ENCODE assay signal across 15 cellular contexts in genomic region chr4:8229341-8229975, GRCh38. TPM values are rescaled to one million over a fixed set of nuclear protein-coding genes. Genes with fewer than 3 reads are reported as not detected.
DNase-seq lines count a peak whose midpoint lies in the region; ATAC-seq, FAIRE-seq and TF ChIP-seq lines count a peak whose summit lies in the region.
"Had no signal": no experiment of that assay in that cellular context is flagged by ENCODE, and none has a peak within 500 bp of the region (broad histone marks: within the 10 kb centered on the region; RNA-seq: fewer than 3 reads in every experiment).

No MANE protein-coding gene starts in this region.

- CTCF ChIA-PET in activated CD4-positive, alpha-beta T cell treated with anti-CD3 and anti-CD28 coated beads for 36 hours (lab: Charles Lee): interaction anchor here (0.6 to 1.4 kb wide), 3 partner anchors 13 to 174 kb away, joined by 4 read pairs; no protein-coding TSS in a partner anchor
- CTCF ChIA-PET in OCI-LY7 (lab: Charles Lee; ENCODE audit: unreplicated experiment): interaction anchor here (0.8 kb wide), 1 partner anchor 52 kb away, joined by 3 read pairs; no protein-coding TSS in a partner anchor

- H3K27ac ChIP-seq in OCI-LY7 (ENCODE audit: low read depth, low read length, poor library complexity, severe bottlenecking) (no peak overlapping the region), osteoblast (ENCODE audit: low read depth, low read length) (no peak overlapping the region)
- H3K27ac ChIP-seq: heart right ventricle, thoracic aorta had no signal

- TF ChIP-seq CTCF in OCI-LY7 (conservative IDR thresholded peaks at IDR 0.05; ENCODE audit: low read length) (no peak), osteoblast (IDR thresholded peaks at IDR 0.05; ENCODE audit: extremely low read depth, low read depth, low read length) (no peak)

- intact Hi-C loops in activated CD4-positive, alpha-beta T cell treated with anti-CD3 and anti-CD28 coated beads for 36 hours (cut with DNase I, micrococcal nuclease): loop anchor here in 1 of 2 experiments (2.0 kb wide), 1 partner anchor 71 kb away; the partner anchor contains the start of gene ABLIM2
- intact Hi-C loops in OCI-LY7 (cut with micrococcal nuclease; ENCODE audit: unreplicated experiment): no loop called here

- peak; percentile 48 for DNase-seq in activated CD4-positive, alpha-beta T cell treated with anti-CD3 and anti-CD28 coated beads for 36 hours
- no peak for DNase-seq in activated CD4-positive, alpha-beta T cell treated with anti-CD3 and anti-CD28 coated beads, Interleukin-2, amount 50 U/mL, for 1 hour
- DNase-seq in OCI-LY7 (ENCODE audit: low spot score): no peak
- peak; percentile 16 for DNase-seq in activated naive CD8-positive, alpha-beta T cell treated with anti-CD3 and anti-CD28 coated beads, Interleukin-2, amount 50 U/mL, for 24 hours
- DNase-seq in stimulated activated CD4-positive, alpha-beta T cell treated with anti-CD3 and anti-CD28 coated beads, TNF-alpha, amount 100 ng/mL, for 4 hours (ENCODE audit: low read depth in 3 of 3): peak in 2 of 3 experiments; percentile 21 to 22
- DNase-seq in HTR-8/SVneo (ENCODE audit: insufficient read length, low spot score): no peak
- no peak for DNase-seq in germinal center (ENCODE audit: low spot score)
- DNase-seq in osteoblast (ENCODE audit: insufficient read length, low spot score, missing footprints): no peak
- DNase-seq: 8988T had no signal

- H3K27ac Mint-ChIP-seq in activated CD4-positive, alpha-beta T cell treated with anti-CD3 and anti-CD28 coated beads for 36 hours: no peak overlapping the region
- H3K27ac Mint-ChIP-seq in activated naive CD8-positive, alpha-beta T cell treated with anti-CD3 and anti-CD28 coated beads, Interleukin-2, amount 50 U/mL, for 24 hours: peak overlapping the region; percentile 83
- H3K27ac Mint-ChIP-seq: activated CD4-positive, alpha-beta memory T cell treated with anti-CD3 and anti-CD28 coated beads, Interleukin-2, amount 10 ng/mL, durations not matched to agents 7 days and 5 days; brain had no signal

- POLR2A ChIA-PET in activated CD4-positive, alpha-beta T cell treated with anti-CD3 and anti-CD28 coated beads for 36 hours (lab: Charles Lee): interaction anchor here (1.0 kb wide), 1 partner anchor 374 kb away, joined by 3 read pairs; no protein-coding TSS in a partner anchor
- POLR2A ChIA-PET in OCI-LY7 (lab: Charles Lee): no interaction called here

- H4K20me1 ChIP-seq in OCI-LY7 (ENCODE audit: insufficient read depth, low read length) (no peaks in the 10 kb centered on the region), osteoblast (ENCODE audit: insufficient read depth, low read length) (no peaks in the 10 kb centered on the region)

- no peaks in the 10 kb centered on the region for H3K9me3 ChIP-seq in OCI-LY7 (ENCODE audit: low read length)
- no peaks in the 10 kb centered on the region for H3K9me3 ChIP-seq in osteoblast (ENCODE audit: low read depth, low read length)
- H3K9me3 ChIP-seq: heart right ventricle, pancreas, thoracic aorta had no signal

- no peaks in the 10 kb centered on the region for H3K9me3 Mint-ChIP-seq in activated CD4-positive, alpha-beta T cell treated with anti-CD3 and anti-CD28 coated beads for 36 hours (ENCODE audit: low read depth)
- no peaks in the 10 kb centered on the region for H3K9me3 Mint-ChIP-seq in activated naive CD8-positive, alpha-beta T cell treated with anti-CD3 and anti-CD28 coated beads, Interleukin-2, amount 50 U/mL, for 24 hours
- H3K9me3 Mint-ChIP-seq: activated CD4-positive, alpha-beta memory T cell treated with anti-CD3 and anti-CD28 coated beads, Interleukin-2, amount 10 ng/mL, durations not matched to agents 7 days and 5 days; brain had no signal

- H3K27me3 ChIP-seq in osteoblast (ENCODE audit: insufficient read depth, low read length): no peaks in the 10 kb centered on the region
- H3K27me3 ChIP-seq: heart right ventricle, pancreas had no signal

- BruUV-seq in OCI-LY7 (replicated peaks; lab: Mats Ljungman, UMichigan): no TSS peak

- H3K27me3 Mint-ChIP-seq in activated CD4-positive, alpha-beta T cell treated with anti-CD3 and anti-CD28 coated beads for 36 hours: no peaks in the 10 kb centered on the region
- peaks cover 3% of the 10 kb centered on the region for H3K27me3 Mint-ChIP-seq in activated naive CD8-positive, alpha-beta T cell treated with anti-CD3 and anti-CD28 coated beads, Interleukin-2, amount 50 U/mL, for 24 hours
- H3K27me3 Mint-ChIP-seq: activated CD4-positive, alpha-beta memory T cell treated with anti-CD3 and anti-CD28 coated beads, Interleukin-2, amount 10 ng/mL, durations not matched to agents 7 days and 5 days; brain had no signal

- no peak overlapping the region for H3K4me3 ChIP-seq in OCI-LY7 (ENCODE audit: low read depth, low read length, poor library complexity, severe bottlenecking)
- H3K4me3 ChIP-seq in osteoblast (ENCODE audit: insufficient read depth, low read length): no peak overlapping the region
- H3K4me3 ChIP-seq: heart right ventricle, lung, pancreas had no signal

- peaks cover 30% of the 10 kb centered on the region for H3K4me1 Mint-ChIP-seq in activated CD4-positive, alpha-beta T cell treated with anti-CD3 and anti-CD28 coated beads for 36 hours
- peaks cover 30% of the 10 kb centered on the region for H3K4me1 Mint-ChIP-seq in activated naive CD8-positive, alpha-beta T cell treated with anti-CD3 and anti-CD28 coated beads, Interleukin-2, amount 50 U/mL, for 24 hours

- FAIRE-seq in HTR-8/SVneo (lab: Jason Lieb, UNC): no peak
- FAIRE-seq: pancreas had no signal

- H3K79me2 ChIP-seq in OCI-LY7 (ENCODE audit: insufficient read depth, low read depth, low read length): no peaks in the 10 kb centered on the region
- H3K79me2 ChIP-seq in osteoblast (ENCODE audit: insufficient read depth, low read length): no peaks in the 10 kb centered on the region

- ATAC-seq in activated CD4-positive, alpha-beta T cell treated with anti-CD3 and anti-CD28 coated beads for 36 hours: peak; percentile 39
- ATAC-seq in activated naive CD8-positive, alpha-beta T cell treated with anti-CD3 and anti-CD28 coated beads, Interleukin-2, amount 50 U/mL, for 24 hours: no peak

- H3K36me3 ChIP-seq in OCI-LY7 (ENCODE audit: insufficient read depth, low read length) (no peaks in the 10 kb centered on the region), osteoblast (ENCODE audit: insufficient read depth, low read length) (peaks cover 17% of the 10 kb centered on the region)

- H3K4me1 ChIP-seq in OCI-LY7 (ENCODE audit: insufficient read depth, low read length, poor library complexity, severe bottlenecking) (peaks cover 19% of the 10 kb centered on the region), osteoblast (ENCODE audit: insufficient read depth, low read length) (peaks cover 11% of the 10 kb centered on the region)

- no peaks in the 10 kb centered on the region for H3K9me2 ChIP-seq in OCI-LY7 (ENCODE audit: insufficient read depth, low read length)

- peak overlapping the region; percentile 7 for H3K4me3 Mint-ChIP-seq in activated CD4-positive, alpha-beta T cell treated with anti-CD3 and anti-CD28 coated beads for 36 hours
- no peak overlapping the region for H3K4me3 Mint-ChIP-seq in activated naive CD8-positive, alpha-beta T cell treated with anti-CD3 and anti-CD28 coated beads, Interleukin-2, amount 50 U/mL, for 24 hours
- H3K4me3 Mint-ChIP-seq: activated CD4-positive, alpha-beta memory T cell treated with anti-CD3 and anti-CD28 coated beads, Interleukin-2, amount 10 ng/mL, durations not matched to agents 7 days and 5 days; brain had no signal

- H3K36me3 Mint-ChIP-seq in activated CD4-positive, alpha-beta T cell treated with anti-CD3 and anti-CD28 coated beads for 36 hours (ENCODE audit: low read depth): peaks cover 9% of the 10 kb centered on the region
- H3K36me3 Mint-ChIP-seq in activated naive CD8-positive, alpha-beta T cell treated with anti-CD3 and anti-CD28 coated beads, Interleukin-2, amount 50 U/mL, for 24 hours (ENCODE audit: low read depth): no peaks in the 10 kb centered on the region
- H3K36me3 Mint-ChIP-seq: brain had no signal

- no peak overlapping the region for H2AFZ ChIP-seq in OCI-LY7 (ENCODE audit: low read length)
- H2AFZ ChIP-seq in osteoblast (ENCODE audit: low read length): no peak overlapping the region

- peak overlapping the region; percentile 53 for H3K4me2 ChIP-seq in OCI-LY7 (ENCODE audit: low read length)
- H3K4me2 ChIP-seq in osteoblast (ENCODE audit: insufficient read depth, low read length): no peak overlapping the region

RNA-seq across cellular contexts. Expression of gene SH3TC1, which starts 30.4 kb away (rescaled TPM):
- total RNA-seq in activated CD4-positive, alpha-beta T cell treated with anti-CD3 and anti-CD28 coated beads for 36 hours: 10 to 100 TPM; 11.1 to 18.3 TPM
- total RNA-seq in OCI-LY7 (2014; rRNA removed; shearing (Covaris generic)): 15.3 and 17.5 TPM in 2 replicates
- 27.3 and 42.4 TPM in 2 replicates for total RNA-seq in OCI-LY7 (2022)
- 3.5 and 3.6 TPM in 2 replicates for total RNA-seq in osteoblast

RNA-seq across cellular contexts. Expression of gene HTRA3, which starts 40.1 kb away (rescaled TPM):
- total RNA-seq in activated CD4-positive, alpha-beta T cell treated with anti-CD3 and anti-CD28 coated beads for 36 hours: not detected
- total RNA-seq in OCI-LY7 (2014; rRNA removed; shearing (Covaris generic)): not detected in 2 replicates
- total RNA-seq in OCI-LY7 (2022) (not detected in 2 replicates), osteoblast (4.0 and 11.5 TPM in 2 replicates)
- total RNA-seq: activated CD4-positive, alpha-beta memory T cell treated with anti-CD3 and anti-CD28 coated beads, Interleukin-2, amount 10 ng/mL, durations not matched to agents 7 days and 5 days had no signal

Comparison
In these comparisons a context has a peak if more than half of its experiments do, and no peak if none do; other contexts are left out.
1. DNase-seq: peak in activated CD4-positive, alpha-beta T cell treated with anti-CD3 and anti-CD28 coated beads for 36 hours (single experiment), activated naive CD8-positive, alpha-beta T cell treated with anti-CD3 and anti-CD28 coated beads, Interleukin-2, amount 50 U/mL, for 24 hours (single experiment) and stimulated activated CD4-positive, alpha-beta T cell treated with anti-CD3 and anti-CD28 coated beads, TNF-alpha, amount 100 ng/mL, for 4 hours (2 of 3); none in activated CD4-positive, alpha-beta T cell treated with anti-CD3 and anti-CD28 coated beads, Interleukin-2, amount 50 U/mL, for 1 hour (single experiment), OCI-LY7 (single experiment), HTR-8/SVneo (single experiment), germinal center (single experiment) and osteoblast (single experiment).